ENCODE assay signal across 14 cellular contexts in genomic region chr13:107678075-107678689, GRCh38.
DNase-seq lines count a peak whose midpoint lies in the region; ATAC-seq, FAIRE-seq and TF ChIP-seq lines count a peak whose summit lies in the region.
"Had no signal": no experiment of that assay in that cellular context is flagged by ENCODE, and none has a peak within 500 bp of the region (broad histone marks: within the 10 kb centered on the region; RNA-seq: fewer than 3 reads in every experiment).

No MANE protein-coding gene starts in this region.

- H3K4me3 ChIP-seq in AG10803 (ENCODE audit: low read length), result no peak overlapping the region
- H3K4me3 ChIP-seq in small intestine (ENCODE audit: low read depth in 1 of 2, low read length in 2 of 2), result no peak overlapping the region

- no peaks in the 10 kb centered on the region for H3K36me3 Mint-ChIP-seq in T-helper 2 cell treated with Interferon-gamma antibody and Interleukin-4, amounts not matched to agents 5 μg/mL and 100 μg/mL, for 36 hours (ENCODE audit: low read depth)
- H3K36me3 Mint-ChIP-seq: CD14-positive monocyte, mesothelial cell of epicardium had no signal

- H3K36me3 ChIP-seq in small intestine (ENCODE audit: control insufficient read depth in 2 of 2, insufficient read depth in 2 of 2, low read length in 2 of 2), result no peaks in the 10 kb centered on the region

- no peaks in the 10 kb centered on the region for H3K27me3 ChIP-seq in small intestine (ENCODE audit: control insufficient read depth in 2 of 2, insufficient read depth in 2 of 2, low read length in 2 of 2)

- DNase-seq in AG10803 (ENCODE audit: low read depth) (peak; percentile 11), HuH-7 (ENCODE audit: low spot score) (peak; percentile 28), RPMI8226 (peak; percentile 2), iPS-NIHi7 (ENCODE audit: extremely low spot score) (peak; percentile 28), small intestine (no peak)
- no peak for DNase-seq in T-helper 2 cell treated with Interferon-gamma antibody and Interleukin-4, amounts not matched to agents 5 μg/mL and 100 μg/mL, for 36 hours (ENCODE audit: low spot score)
- DNase-seq: cortex of kidney, NCI-H2029 treated with DMSO at 0.1 percent for 48 hours, posterior cingulate gyrus had no signal

- no peak for FAIRE-seq in small intestine (lab: Jason Lieb, UNC)
- FAIRE-seq: RCC 7860 had no signal

- H3K27ac Mint-ChIP-seq in T-helper 2 cell treated with Interferon-gamma antibody and Interleukin-4, amounts not matched to agents 5 μg/mL and 100 μg/mL, for 36 hours, result no peak overlapping the region
- H3K27ac Mint-ChIP-seq: CD14-positive monocyte, mesothelial cell of epicardium had no signal

- no peak for ATAC-seq in GM21619 (IDR thresholded peaks at IDR 0.05; ENCODE audit: unreplicated experiment)
- no peak for ATAC-seq in GM18867 (IDR thresholded peaks at IDR 0.05; ENCODE audit: unreplicated experiment)

- no peaks in the 10 kb centered on the region for H3K9me3 ChIP-seq in small intestine (ENCODE audit: control insufficient read depth, low read depth)

- H3K4me1 Mint-ChIP-seq in T-helper 2 cell treated with Interferon-gamma antibody and Interleukin-4, amounts not matched to agents 5 μg/mL and 100 μg/mL, for 36 hours (ENCODE audit: low read depth), result no peaks in the 10 kb centered on the region
- H3K4me1 Mint-ChIP-seq: CD14-positive monocyte, mesothelial cell of epicardium had no signal

- TF ChIP-seq CTCF in AG10803 (conservative IDR thresholded peaks at IDR 0.05; ENCODE audit: low read length), result peak; percentile 31

- H3K4me1 ChIP-seq in small intestine (ENCODE audit: control insufficient read depth in 2 of 2, insufficient read depth in 1 of 2, low read depth in 1 of 2, low read length in 1 of 2), result no peaks in the 10 kb centered on the region

- peaks cover 19% of the 10 kb centered on the region for H3K9me3 Mint-ChIP-seq in T-helper 2 cell treated with Interferon-gamma antibody and Interleukin-4, amounts not matched to agents 5 μg/mL and 100 μg/mL, for 36 hours
- H3K9me3 Mint-ChIP-seq: mesothelial cell of epicardium had no signal

- H3K27ac ChIP-seq in small intestine (ENCODE audit: low read depth in 1 of 2, low read length in 1 of 2), result no peak overlapping the region

- H3K4me3 Mint-ChIP-seq in T-helper 2 cell treated with Interferon-gamma antibody and Interleukin-4, amounts not matched to agents 5 μg/mL and 100 μg/mL, for 36 hours, result no peak overlapping the region
- H3K4me3 Mint-ChIP-seq: CD14-positive monocyte, mesothelial cell of epicardium had no signal

- H3K27me3 Mint-ChIP-seq in T-helper 2 cell treated with Interferon-gamma antibody and Interleukin-4, amounts not matched to agents 5 μg/mL and 100 μg/mL, for 36 hours (ENCODE audit: low read depth), result no peaks in the 10 kb centered on the region

- 52 to 63% (median 61%) methylated on average over 11 of the region's 11 CpGs for whole genome bisulfite sequencing in small intestine, 3 donors

Comparison
In these comparisons a context has a peak if more than half of its experiments do, and no peak if none do; other contexts are left out.
1. DNase-seq: peak in AG10803 (single experiment), HuH-7 (single experiment), RPMI8226 (single experiment) and iPS-NIHi7 (single experiment); none in small intestine (single experiment) and T-helper 2 cell treated with Interferon-gamma antibody and Interleukin-4, amounts not matched to agents 5 μg/mL and 100 μg/mL, for 36 hours (single experiment).